In the genomic region with DNA sequence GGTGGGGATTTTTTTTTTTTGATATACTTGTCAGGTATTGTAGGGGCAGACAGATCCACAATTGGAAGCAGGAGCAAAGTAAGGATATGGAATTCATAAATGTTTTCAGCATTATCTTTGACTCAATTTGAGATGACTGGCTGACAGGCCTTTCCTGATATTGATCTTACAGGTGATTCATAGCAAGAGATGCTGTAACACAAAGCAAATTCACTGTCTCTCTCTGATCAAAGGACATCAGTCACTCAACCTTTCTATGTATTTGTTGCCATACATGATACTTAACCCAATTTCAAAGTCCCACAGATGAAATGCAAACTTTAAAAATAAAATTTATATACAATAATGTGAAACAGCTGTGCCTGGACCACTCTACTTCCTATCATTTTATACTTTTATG, we compare ENCODE assay signal across 22 cellular contexts.
"Had no signal": no experiment of that assay in that cellular context is flagged by ENCODE, and none has a peak within 500 bp of the region (broad histone marks: within the 10 kb centered on the region; RNA-seq: fewer than 3 reads in every experiment).

No MANE protein-coding gene starts in this region.

- H3K9me3 Mint-ChIP-seq: effector memory CD8-positive, alpha-beta T cell had no signal

- H3K4me3 Mint-ChIP-seq: dendritic cell treated with granulocyte-macrophage colony-stimulating factor and Interleukin-4, amounts not matched to agents 40 ng/mL and 50 ng/mL, for 4 days; effector memory CD8-positive, alpha-beta T cell; endodermal cell had no signal

- DNase-seq: colonic mucosa; cortex of kidney; dermis blood vessel endothelial cell; dorsolateral prefrontal cortex; effector CD4-positive, alpha-beta T cell; effector CD8-positive, alpha-beta T cell; effector memory CD4-positive, alpha-beta T cell; effector memory CD8-positive, alpha-beta T cell; endodermal cell; erythroblast; esophagus squamous epithelium; foreskin fibroblast; foreskin keratinocyte; foreskin melanocyte; gastrocnemius medialis; glutamatergic neuron; head of caudate nucleus; heart left ventricle; heart right ventricle had no signal

- H3K4me1 Mint-ChIP-seq: endodermal cell had no signal

- ATAC-seq: effector memory CD8-positive, alpha-beta T cell; esophagus mucosa; foreskin keratinocyte; gastrocnemius medialis; gastroesophageal sphincter; heart left ventricle; heart right ventricle had no signal

- H3K27me3 Mint-ChIP-seq: dendritic cell treated with granulocyte-macrophage colony-stimulating factor and Interleukin-4, amounts not matched to agents 40 ng/mL and 50 ng/mL, for 4 days had no signal

- H3K27ac Mint-ChIP-seq: dendritic cell treated with granulocyte-macrophage colony-stimulating factor and Interleukin-4, amounts not matched to agents 40 ng/mL and 50 ng/mL, for 4 days; effector memory CD8-positive, alpha-beta T cell; endodermal cell had no signal
